In genomic region chr3:171459130-171459941, GRCh38 we compare ENCODE assay signal across 8 cellular contexts. TPM values are rescaled to one million over a fixed set of nuclear protein-coding genes. Genes with fewer than 3 reads are reported as not detected.
DNase-seq lines count a peak whose midpoint lies in the region; ATAC-seq and TF ChIP-seq lines count a peak whose summit lies in the region.

No MANE protein-coding gene starts in this region.

- H3K4me1 ChIP-seq in mucosa of rectum (ENCODE audit: control insufficient read depth in 2 of 2, insufficient read depth in 2 of 2, low read length in 2 of 2), result peaks cover 19 to 22% of the 10 kb centered on the region in 2 donors

- ATAC-seq in HG02938 (IDR thresholded peaks at IDR 0.05; ENCODE audit: unreplicated experiment) (no peak), HG03565 (IDR thresholded peaks at IDR 0.05; ENCODE audit: unreplicated experiment) (no peak)

- DNase-seq in NCI-H2227 treated with DMSO at 0.1 percent for 48 hours (lab: John Stamatoyannopoulos, UW) (peak; percentile 36), endothelial cell (ENCODE audit: low spot score) (peak; percentile 48)
- DNase-seq in activated CD8-positive, alpha-beta memory T cell treated with anti-CD3 and anti-CD28 coated beads, Interleukin-2, amount 50 U/mL, for 48 hours, result peak; percentile 74
- DNase-seq in stimulated activated naive CD4-positive, alpha-beta T cell (lab: John Stamatoyannopoulos, UW), result peak; percentile 52 to 82 (median 65)

- TF ChIP-seq CTCF in endothelial cell (IDR thresholded peaks at IDR 0.05; ENCODE audit: unreplicated experiment), result no peak

- H3K27me3 Mint-ChIP-seq in endothelial cell (ENCODE audit: unreplicated experiment), result peaks cover 15% of the 10 kb centered on the region

- H3K9me3 Mint-ChIP-seq in endothelial cell (ENCODE audit: unreplicated experiment), result no peaks in the 10 kb centered on the region

- peak overlapping the region; percentile 74 to 80 for H3K4me3 ChIP-seq in mucosa of rectum (ENCODE audit: low read length in 2 of 2)

- peak overlapping the region; percentile 85 for H3K27ac Mint-ChIP-seq in endothelial cell (ENCODE audit: unreplicated experiment)

- H3K9ac ChIP-seq in mucosa of rectum (ENCODE audit: low read depth in 1 of 2, low read length in 2 of 2), result peak overlapping the region; percentile 54 to 68

- TF ChIP-seq POLR2A in GM15510 (IDR thresholded peaks at IDR 0.05; ENCODE audit: borderline replicate concordance, extremely low read depth, insufficient read length), result peak; percentile 31

- peaks cover 0 to 4% of the 10 kb centered on the region in 2 donors for H3K27me3 ChIP-seq in mucosa of rectum (ENCODE audit: control insufficient read depth in 2 of 2, insufficient read depth in 2 of 2, low read length in 2 of 2)

- peaks cover 61% of the 10 kb centered on the region for H3K4me1 Mint-ChIP-seq in endothelial cell (ENCODE audit: unreplicated experiment)

- no peaks in the 10 kb centered on the region for H3K36me3 Mint-ChIP-seq in endothelial cell (ENCODE audit: low read depth, unreplicated experiment)

- no peaks in the 10 kb centered on the region for H3K36me3 ChIP-seq in mucosa of rectum (ENCODE audit: control insufficient read depth in 2 of 2, insufficient read depth in 2 of 2, low read length in 2 of 2)

- H3K9me3 ChIP-seq in mucosa of rectum (ENCODE audit: control insufficient read depth in 2 of 2, low read length in 2 of 2), result no peaks in the 10 kb centered on the region

- peak overlapping the region; percentile 98 for H3K4me3 Mint-ChIP-seq in endothelial cell (ENCODE audit: unreplicated experiment)

- H3K27ac ChIP-seq in mucosa of rectum (ENCODE audit: low read depth in 2 of 2, low read length in 2 of 2), result peak overlapping the region; percentile 69 to 80

RNA-seq across cellular contexts. Expression of gene TNIK, which starts 0.9 kb away (rescaled TPM):
- 67.0 TPM for total RNA-seq in endothelial cell (ENCODE audit: unreplicated experiment)
